1 cellular context compared by ENCODE assay signal in the genomic region with DNA sequence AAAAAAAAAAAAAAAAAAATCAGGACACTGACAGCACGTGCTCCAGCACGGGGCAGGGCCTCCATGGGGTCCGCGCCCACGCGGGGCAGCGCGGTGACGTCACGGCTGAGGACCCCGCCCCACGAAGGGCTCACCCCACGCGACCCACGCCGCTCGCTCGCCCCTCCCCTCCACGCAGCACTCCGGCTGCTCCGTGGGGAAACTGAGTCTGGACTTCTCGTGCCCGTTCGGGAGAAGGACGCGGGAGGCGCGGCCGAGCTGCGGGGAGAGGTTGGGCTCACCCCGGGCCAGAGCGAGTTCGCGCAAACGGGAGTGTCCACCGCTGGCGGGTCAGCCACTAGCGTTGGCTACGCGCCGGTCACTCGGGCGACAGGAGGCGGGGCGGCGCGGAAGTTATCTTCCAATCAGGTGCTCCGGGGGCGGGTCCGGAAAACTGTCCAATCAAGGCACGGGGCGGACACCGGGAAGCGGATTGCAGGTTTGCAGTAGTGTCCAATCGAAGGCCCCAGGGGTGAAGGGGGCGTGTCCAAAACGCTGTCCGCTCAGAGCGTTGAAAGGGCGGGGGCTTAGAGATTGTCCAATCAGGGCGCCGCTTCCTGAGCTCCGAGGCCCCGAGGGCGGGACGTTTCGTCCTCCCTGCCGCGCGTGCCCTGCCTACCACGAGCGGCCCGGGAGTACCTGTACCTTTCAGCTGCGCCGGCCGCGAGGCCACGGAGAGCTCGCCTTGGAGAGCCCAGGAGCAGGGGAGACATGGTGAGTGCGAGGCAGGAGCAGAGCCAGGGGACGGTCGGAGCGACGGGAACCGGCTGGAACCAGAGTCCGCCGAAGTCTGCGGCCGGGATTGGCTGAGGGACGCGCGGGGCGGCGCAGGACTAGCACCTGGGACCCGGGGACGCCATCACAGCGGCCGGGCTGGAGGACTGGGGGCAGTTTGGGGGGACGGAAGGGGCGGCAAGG.
TF ChIP-seq lines count a peak whose summit lies in the region.

ZNF57 (plus strand) TSS at position 633 of the 957 bp plus-strand sequence; CDS start at position 751, 118 bp downstream.

TF ChIP-seq in K562, 482 proteins besides CTCF, POLR2A, EP300 and RAD21 (continued from another document):
- TF ChIP-seq, protein P1, sequence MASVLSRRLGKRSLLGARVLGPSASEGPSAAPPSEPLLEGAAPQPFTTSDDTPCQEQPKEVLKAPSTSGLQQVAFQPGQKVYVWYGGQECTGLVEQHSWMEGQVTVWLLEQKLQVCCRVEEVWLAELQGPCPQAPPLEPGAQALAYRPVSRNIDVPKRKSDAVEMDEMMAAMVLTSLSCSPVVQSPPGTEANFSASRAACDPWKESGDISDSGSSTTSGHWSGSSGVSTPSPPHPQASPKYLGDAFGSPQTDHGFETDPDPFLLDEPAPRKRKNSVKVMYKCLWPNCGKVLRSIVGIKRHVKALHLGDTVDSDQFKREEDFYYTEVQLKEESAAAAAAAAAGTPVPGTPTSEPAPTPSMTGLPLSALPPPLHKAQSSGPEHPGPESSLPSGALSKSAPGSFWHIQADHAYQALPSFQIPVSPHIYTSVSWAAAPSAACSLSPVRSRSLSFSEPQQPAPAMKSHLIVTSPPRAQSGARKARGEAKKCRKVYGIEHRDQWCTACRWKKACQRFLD (CRISPR knock-in tag; IDR thresholded peaks at IDR 0.05) = no peak
- TF ChIP-seq ZBTB7A (IDR thresholded peaks at IDR 0.05; ENCODE audit: borderline replicate concordance, control insufficient read depth, low read depth, low read length) (0 out of 2 replicates have a peak, but pooled peaks have one; percentile 21), TAF7 (tag; IDR thresholded peaks at IDR 0.05) (no peak), HIVEP1 (CRISPR knock-in tag; IDR thresholded peaks at IDR 0.05) (no peak), POU5F1 (IDR thresholded peaks at IDR 0.05; ENCODE audit: borderline replicate concordance, low read depth, low read length, partially characterized antibody) (no peak), RFX1 (IDR thresholded peaks at IDR 0.05) (peak; percentile 91), HDGF (IDR thresholded peaks at IDR 0.05) (no peak), ZNF584 (CRISPR knock-in tag; IDR thresholded peaks at IDR 0.05; ENCODE audit: low read depth) (no peak), CCNT2 (IDR thresholded peaks at IDR 0.05; ENCODE audit: borderline replicate concordance, extremely low read depth, insufficient read length, low read depth, low read length) (peak; percentile 9), MECOM (CRISPR knock-in tag; IDR thresholded peaks at IDR 0.05) (no peak), TCF3 (CRISPR knock-in tag; IDR thresholded peaks at IDR 0.05) (no peak), ELF4 (CRISPR knock-in tag; IDR thresholded peaks at IDR 0.05) (no peak), ADNP (tag; IDR thresholded peaks at IDR 0.05) (no peak), SIX5 (IDR thresholded peaks at IDR 0.05; ENCODE audit: borderline replicate concordance in 1 of 2, insufficient read depth in 1 of 2, low read depth in 1 of 2, low read length in 2 of 2) (no peak), GTF2A2 (tag; IDR thresholded peaks at IDR 0.05) (no peak), GTF2B (IDR thresholded peaks at IDR 0.05; ENCODE audit: extremely low read depth, insufficient read length) (no peak), CREB1 (IDR thresholded peaks at IDR 0.05) (no peak; the same call in 1 of the 2 replicates), CREB1 (CRISPR knock-in tag; IDR thresholded peaks at IDR 0.05) (peak; percentile 89), DPF2 (IDR thresholded peaks at IDR 0.05) (peak; percentile 42; the same call in 1 of the 2 replicates), NCOA4 (IDR thresholded peaks at IDR 0.05; ENCODE audit: partially characterized antibody) (no peak), ZNF232 (CRISPR knock-in tag; IDR thresholded peaks at IDR 0.05) (peak; percentile 88; the same call in 1 of the 2 replicates), MTA2 (IDR thresholded peaks at IDR 0.05; ENCODE audit: low read depth) (no peak), FOSL1 (tag; conservative IDR thresholded peaks at IDR 0.05) (no peak)
- TF ChIP-seq, protein P2, sequence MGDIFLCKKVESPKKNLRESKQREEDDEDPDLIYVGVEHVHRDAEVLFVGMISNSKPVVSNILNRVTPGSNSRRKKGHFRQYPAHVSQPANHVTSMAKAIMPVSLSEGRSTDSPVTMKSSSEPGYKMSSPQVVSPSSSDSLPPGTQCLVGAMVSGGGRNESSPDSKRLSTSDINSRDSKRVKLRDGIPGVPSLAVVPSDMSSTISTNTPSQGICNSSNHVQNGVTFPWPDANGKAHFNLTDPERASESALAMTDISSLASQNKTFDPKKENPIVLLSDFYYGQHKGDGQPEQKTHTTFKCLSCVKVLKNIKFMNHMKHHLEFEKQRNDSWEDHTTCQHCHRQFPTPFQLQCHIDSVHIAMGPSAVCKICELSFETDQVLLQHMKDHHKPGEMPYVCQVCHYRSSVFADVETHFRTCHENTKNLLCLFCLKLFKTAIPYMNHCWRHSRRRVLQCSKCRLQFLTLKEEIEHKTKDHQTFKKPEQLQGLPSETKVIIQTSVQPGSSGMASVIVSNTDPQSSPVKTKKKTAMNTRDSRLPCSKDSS (IDR thresholded peaks at IDR 0.05; ENCODE audit: low read depth, partially characterized antibody) = no peak
